In the genomic region with DNA sequence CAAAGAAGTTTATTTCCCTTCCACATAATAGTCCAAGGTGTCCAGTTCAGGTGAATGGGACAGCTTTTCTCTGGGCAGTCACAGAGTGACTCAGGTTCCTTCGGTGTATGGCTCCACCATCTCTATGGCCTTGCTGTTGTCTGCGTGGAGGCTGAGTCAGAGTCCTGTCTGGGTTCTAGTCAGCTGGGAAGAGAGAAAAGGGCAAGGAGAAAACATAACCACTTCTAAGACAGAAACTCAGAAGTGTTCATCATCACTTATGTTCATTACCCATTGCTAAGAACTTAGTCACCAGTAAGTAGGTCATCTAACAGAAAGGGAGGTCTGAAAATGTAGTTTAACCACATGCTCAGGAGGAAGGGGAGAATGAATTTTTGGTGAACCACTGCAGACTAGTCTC, we compare ENCODE assay signal across 9 cellular contexts. TPM values are rescaled to one million over a fixed set of nuclear protein-coding genes. Genes with fewer than 3 reads are reported as not detected.
DNase-seq lines count a peak whose midpoint lies in the region; ATAC-seq and TF ChIP-seq lines count a peak whose summit lies in the region.
"Had no signal": no experiment of that assay in that cellular context is flagged by ENCODE, and none has a peak within 500 bp of the region (broad histone marks: within the 10 kb centered on the region; RNA-seq: fewer than 3 reads in every experiment).

No MANE protein-coding gene starts in this region.

- H3K27ac Mint-ChIP-seq in nephron progenitor cell, result no peak overlapping the region

- POLR2A ChIA-PET in SK-N-SH (lab: Yijun Ruan, JAX), result no interaction called here

- H3K4me2 ChIP-seq in SK-N-SH, result peak overlapping the region; percentile 46; the same call in 1 of the 2 replicates
- H3K4me2 ChIP-seq in skeletal muscle satellite cell (ENCODE audit: low read length), result peak overlapping the region; percentile 35

- H3K9me2 ChIP-seq in SK-N-SH, result no peaks in the 10 kb centered on the region

- H3K4me3 ChIP-seq in SK-N-SH (ENCODE audit: low read depth in 2 of 2, low read length in 1 of 2), result no peak overlapping the region
- H3K4me3 ChIP-seq in skeletal muscle satellite cell (ENCODE audit: low read length), result no peak overlapping the region

- TF ChIP-seq EP300 in SK-N-SH (IDR thresholded peaks at IDR 0.05; ENCODE audit: borderline replicate concordance in 1 of 2, low read depth in 1 of 2, low read length in 1 of 2), result no peak

- H3K27me3 Mint-ChIP-seq in nephron progenitor cell (ENCODE audit: low read depth, poor library complexity), result peaks cover 10% of the 10 kb centered on the region

- no peaks in the 10 kb centered on the region for H4K20me1 ChIP-seq in SK-N-SH (ENCODE audit: insufficient read depth)

- ATAC-seq in GM18909 (IDR thresholded peaks at IDR 0.05; ENCODE audit: poor library complexity, unreplicated experiment), result no peak

- TF ChIP-seq CTCF in SK-N-SH (IDR thresholded peaks at IDR 0.05), result no peak
- TF ChIP-seq CTCF in nephron progenitor cell (IDR thresholded peaks at IDR 0.05), result no peak

- no peaks in the 10 kb centered on the region for H3K9me3 ChIP-seq in SK-N-SH
- H3K9me3 ChIP-seq in skeletal muscle satellite cell (replicated peaks; ENCODE audit: low read length), result no peaks in the 10 kb centered on the region

- in situ Hi-C loops in Caki2 (cut with HindIII; ENCODE audit: low pct_unique_long_range_greater_than_20kb, low sequenced_read_pairs), result no loop called here

- peaks cover 13% of the 10 kb centered on the region for H3F3A ChIP-seq in SK-N-SH (replicated peaks; ENCODE audit: insufficient read depth)

- H3K36me3 ChIP-seq in SK-N-SH (replicated peaks in 1 of 2; ENCODE audit: control insufficient read depth in 1 of 2, insufficient read depth in 2 of 2, low read length in 1 of 2) (no peaks in the 10 kb centered on the region), skeletal muscle satellite cell (ENCODE audit: insufficient read depth, low read length) (no peaks in the 10 kb centered on the region)

- H3K4me3 Mint-ChIP-seq in nephron progenitor cell, result no peak overlapping the region

- no peak overlapping the region for H2AFZ ChIP-seq in SK-N-SH (ENCODE audit: low read depth)

- peaks cover 4% of the 10 kb centered on the region for H3K9me3 Mint-ChIP-seq in nephron progenitor cell

- WGBS in SK-N-SH (ENCODE audit: low lambda C conversion rate), result 5% methylated on average over 2 of the region's 2 CpGs

- CTCF ChIA-PET in SK-N-SH (lab: Yijun Ruan, JAX), result interaction anchor here (0.5 to 1.3 kb wide), 2 partner anchors 11 to 35 kb away, joined by 3 to 4 read pairs; no protein-coding TSS in a partner anchor

- peaks cover 2 to 5% of the 10 kb centered on the region in 2 experiments; a peak in 3 of 4 replicates for H3K4me1 ChIP-seq in SK-N-SH (ENCODE audit: control insufficient read depth in 1 of 2, insufficient read depth in 2 of 2, low read depth in 1 of 2, low read length in 1 of 2)
- peaks cover 15% of the 10 kb centered on the region for H3K4me1 ChIP-seq in skeletal muscle satellite cell (ENCODE audit: control insufficient read depth, insufficient read depth, low read length)

- H3K36me3 Mint-ChIP-seq in nephron progenitor cell (ENCODE audit: low read depth), result no peaks in the 10 kb centered on the region

- H3K79me2 ChIP-seq in SK-N-SH (ENCODE audit: insufficient read depth), result no peaks in the 10 kb centered on the region

- peak; percentile 62 for DNase-seq in Caki2 (ENCODE audit: low read depth)
- DNase-seq in SK-N-SH, result no peak
- DNase-seq in dedifferentiated amniotic fluid mesenchymal stem cell (ENCODE audit: extremely low spot score), result peak; percentile 45
- no peak for DNase-seq in DMS79 treated with DMSO at 0.1 percent for 48 hours (lab: John Stamatoyannopoulos, UW)
- DNase-seq in SW480 (ENCODE audit: low spot score), result no peak
- no peak for DNase-seq in nephron progenitor cell
- DNase-seq: foreskin melanocyte had no signal

- peak overlapping the region in 1 of 2 experiments; percentile 64; a peak in 2 of 4 replicates for H3K27ac ChIP-seq in SK-N-SH (ENCODE audit: low read depth in 2 of 2, low read length in 1 of 2)

- H3K4me1 Mint-ChIP-seq in nephron progenitor cell, result no peaks in the 10 kb centered on the region

- H3K27me3 ChIP-seq in SK-N-SH (ENCODE audit: insufficient read depth) (no peaks in the 10 kb centered on the region), skeletal muscle satellite cell (ENCODE audit: control insufficient read depth, insufficient read depth, low read length) (no peaks in the 10 kb centered on the region)

- H3K9ac ChIP-seq in SK-N-SH, result peak overlapping the region; percentile 29; the same call in 1 of the 2 replicates
- peak overlapping the region; percentile 4 for H3K9ac ChIP-seq in skeletal muscle satellite cell (ENCODE audit: low read depth, low read length)

- TF ChIP-seq RAD21 in SK-N-SH (IDR thresholded peaks at IDR 0.05; ENCODE audit: low read length), result no peak

TF ChIP-seq in SK-N-SH, 30 proteins besides CTCF, POLR2A, EP300 and RAD21:
- TF ChIP-seq, protein P1, sequence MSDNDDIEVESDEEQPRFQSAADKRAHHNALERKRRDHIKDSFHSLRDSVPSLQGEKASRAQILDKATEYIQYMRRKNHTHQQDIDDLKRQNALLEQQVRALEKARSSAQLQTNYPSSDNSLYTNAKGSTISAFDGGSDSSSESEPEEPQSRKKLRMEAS (IDR thresholded peaks at IDR 0.05; ENCODE audit: low read depth), result peak; percentile 27; the same call in 1 of the 2 replicates
- TF ChIP-seq SMC3 (IDR thresholded peaks at IDR 0.05; ENCODE audit: low read depth, low read length), result no peak
- TF ChIP-seq FOSL2 (IDR thresholded peaks at IDR 0.05; ENCODE audit: borderline replicate concordance, low read depth), result peak; percentile 37; the same call in 1 of the 2 replicates
- peak; percentile 54; the same call in 1 of the 2 replicates for TF ChIP-seq JUND (IDR thresholded peaks at IDR 0.05)
- TF ChIP-seq RFX5 (IDR thresholded peaks at IDR 0.05; ENCODE audit: low read length), result no peak
- TF ChIP-seq, protein P2, sequence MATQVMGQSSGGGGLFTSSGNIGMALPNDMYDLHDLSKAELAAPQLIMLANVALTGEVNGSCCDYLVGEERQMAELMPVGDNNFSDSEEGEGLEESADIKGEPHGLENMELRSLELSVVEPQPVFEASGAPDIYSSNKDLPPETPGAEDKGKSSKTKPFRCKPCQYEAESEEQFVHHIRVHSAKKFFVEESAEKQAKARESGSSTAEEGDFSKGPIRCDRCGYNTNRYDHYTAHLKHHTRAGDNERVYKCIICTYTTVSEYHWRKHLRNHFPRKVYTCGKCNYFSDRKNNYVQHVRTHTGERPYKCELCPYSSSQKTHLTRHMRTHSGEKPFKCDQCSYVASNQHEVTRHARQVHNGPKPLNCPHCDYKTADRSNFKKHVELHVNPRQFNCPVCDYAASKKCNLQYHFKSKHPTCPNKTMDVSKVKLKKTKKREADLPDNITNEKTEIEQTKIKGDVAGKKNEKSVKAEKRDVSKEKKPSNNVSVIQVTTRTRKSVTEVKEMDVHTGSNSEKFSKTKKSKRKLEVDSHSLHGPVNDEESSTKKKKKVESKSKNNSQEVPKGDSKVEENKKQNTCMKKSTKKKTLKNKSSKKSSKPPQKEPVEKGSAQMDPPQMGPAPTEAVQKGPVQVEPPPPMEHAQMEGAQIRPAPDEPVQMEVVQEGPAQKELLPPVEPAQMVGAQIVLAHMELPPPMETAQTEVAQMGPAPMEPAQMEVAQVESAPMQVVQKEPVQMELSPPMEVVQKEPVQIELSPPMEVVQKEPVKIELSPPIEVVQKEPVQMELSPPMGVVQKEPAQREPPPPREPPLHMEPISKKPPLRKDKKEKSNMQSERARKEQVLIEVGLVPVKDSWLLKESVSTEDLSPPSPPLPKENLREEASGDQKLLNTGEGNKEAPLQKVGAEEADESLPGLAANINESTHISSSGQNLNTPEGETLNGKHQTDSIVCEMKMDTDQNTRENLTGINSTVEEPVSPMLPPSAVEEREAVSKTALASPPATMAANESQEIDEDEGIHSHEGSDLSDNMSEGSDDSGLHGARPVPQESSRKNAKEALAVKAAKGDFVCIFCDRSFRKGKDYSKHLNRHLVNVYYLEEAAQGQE (IDR thresholded peaks at IDR 0.05; ENCODE audit: low read depth, low read length), result no peak
TF ChIP-seq in SK-N-SH: peak in this region for 3.

RNA-seq across cellular contexts. Expression of a gene that starts 32.4 kb away (rescaled TPM):
- total RNA-seq in Caki2 (2014; rRNA removed; shearing (Covaris generic); ENCODE audit: low replicate concordance), result 10.1 and 21.7 TPM in 2 replicates
- polyA plus RNA-seq in SK-N-SH (2012; rRNA removed), result 0.44 and 0.78 TPM in 2 replicates
- polyA plus RNA-seq in SK-N-SH (2012; cell fraction: cytosol; rRNA removed), result 0.56 and 0.90 TPM in 2 replicates
- 1.3 and 2.6 TPM in 2 replicates for polyA plus RNA-seq in SK-N-SH (2012; cell fraction: nucleus; rRNA removed)
- total RNA-seq in skeletal muscle satellite cell (2012; rRNA removed), result 6.8 and 7.6 TPM in 2 replicates

Comparison
In these comparisons a context has a peak if more than half of its experiments do, and no peak if none do; other contexts are left out.
1. DNase-seq: peak in Caki2 (single experiment) and dedifferentiated amniotic fluid mesenchymal stem cell (single experiment); none in SK-N-SH (single experiment), DMS79 treated with DMSO at 0.1 percent for 48 hours (single experiment), SW480 (single experiment) and nephron progenitor cell (single experiment).